8 cellular contexts compared by ENCODE assay signal in genomic region chr7:25857376-25858067, GRCh38.
DNase-seq lines count a peak whose midpoint lies in the region; ATAC-seq and TF ChIP-seq lines count a peak whose summit lies in the region.

No MANE protein-coding gene starts in this region.

- H3F3A ChIP-seq in SK-N-SH (replicated peaks; ENCODE audit: insufficient read depth), result peaks cover 24% of the 10 kb centered on the region

- TF ChIP-seq EP300 in SK-N-SH (IDR thresholded peaks at IDR 0.05; ENCODE audit: borderline replicate concordance in 1 of 2, low read depth in 1 of 2, low read length in 1 of 2), result no peak

- H3K4me3 ChIP-seq in SK-N-SH (ENCODE audit: low read depth in 2 of 2, low read length in 1 of 2) (peak overlapping the region; percentile 50 to 66), fibroblast of lung (replicated peaks in 1 of 4; ENCODE audit: control extremely low read depth in 1 of 4, insufficient read depth in 1 of 4, low read depth in 3 of 4, low read length in 4 of 4) (peak overlapping the region; percentile 34 to 75 (median 52)), spleen (peak overlapping the region in 7 of 8 donors; percentile 5 to 65 (median 27))

- H3K27ac ChIP-seq in SK-N-SH (ENCODE audit: low read depth in 2 of 2, low read length in 1 of 2) (peak overlapping the region in 1 of 2 experiments; percentile 58; a peak in 1 of 4 replicates), fibroblast of lung (ENCODE audit: insufficient read depth, low read length) (peak overlapping the region; percentile 90), spleen (peak overlapping the region in 3 of 8 donors; percentile 48 to 57 (median 52)), substantia nigra (ENCODE audit: low read depth, low read length, poor library complexity, severe bottlenecking) (no peak overlapping the region)

- H3K9ac ChIP-seq in SK-N-SH (no peak overlapping the region), fibroblast of lung (ENCODE audit: insufficient read depth, low read length) (peak overlapping the region; percentile 48)

- H3K27me3 ChIP-seq in SK-N-SH (ENCODE audit: insufficient read depth) (peaks cover 80% of the 10 kb centered on the region), fibroblast of lung (ENCODE audit: control insufficient read depth, insufficient read depth, low read length) (peaks cover 4% of the 10 kb centered on the region), spleen (replicated peaks in 1 of 7) (peaks cover 13 to 100% (median 100%) of the 10 kb centered on the region in 7 donors)

- no peaks in the 10 kb centered on the region for H3K9me2 ChIP-seq in SK-N-SH

- peaks cover 0 to 21% of the 10 kb centered on the region in 2 experiments; a peak in 2 of 4 replicates for H3K4me1 ChIP-seq in SK-N-SH (ENCODE audit: control insufficient read depth in 1 of 2, insufficient read depth in 2 of 2, low read depth in 1 of 2, low read length in 1 of 2)
- no peaks in the 10 kb centered on the region for H3K4me1 ChIP-seq in fibroblast of lung (ENCODE audit: control insufficient read depth, extremely low read depth, insufficient read depth, low read length)
- peaks cover 4 to 58% (median 25%) of the 10 kb centered on the region in 6 donors for H3K4me1 ChIP-seq in spleen

- CTCF ChIA-PET in SK-N-SH (lab: Yijun Ruan, JAX), result interaction anchor here (0.9 to 18.4 kb wide), 6 partner anchors 35 to 597 kb away, joined by 3 to 432 read pairs (median 16); no protein-coding TSS in a partner anchor

- H2AFZ ChIP-seq in SK-N-SH (ENCODE audit: low read depth), result peak overlapping the region; percentile 84; the same call in 1 of the 2 replicates
- peak overlapping the region; percentile 84 for H2AFZ ChIP-seq in fibroblast of lung (ENCODE audit: low read length)

- H4K20me1 ChIP-seq in SK-N-SH (ENCODE audit: insufficient read depth) (no peaks in the 10 kb centered on the region), fibroblast of lung (ENCODE audit: control insufficient read depth, extremely low read depth, insufficient read depth, low read length) (no peaks in the 10 kb centered on the region)

- TF ChIP-seq CTCF in SK-N-SH (IDR thresholded peaks at IDR 0.05), result no peak
- no peak for TF ChIP-seq CTCF in fibroblast of lung (conservative IDR thresholded peaks at IDR 0.05 in 1 of 2, IDR thresholded peaks at IDR 0.05 in 1 of 2; ENCODE audit: low read depth in 1 of 2, low read length in 2 of 2)
- no peak for TF ChIP-seq CTCF in spleen (IDR thresholded peaks at IDR 0.05 in 8 of 11, conservative IDR thresholded peaks at IDR 0.05 in 3 of 11)

- H3K4me2 ChIP-seq in SK-N-SH (peak overlapping the region; percentile 80), fibroblast of lung (ENCODE audit: extremely low read depth, insufficient read depth, low read length) (peak overlapping the region; percentile 94)

- H3K9me3 ChIP-seq in SK-N-SH (no peaks in the 10 kb centered on the region), fibroblast of lung (ENCODE audit: control insufficient read depth, insufficient read depth, low read depth, low read length) (no peaks in the 10 kb centered on the region), spleen (peaks cover 0 to 72% (median 3%) of the 10 kb centered on the region in 8 donors)

- H3K36me3 ChIP-seq in SK-N-SH (replicated peaks in 1 of 2; ENCODE audit: control insufficient read depth in 1 of 2, insufficient read depth in 2 of 2, low read length in 1 of 2), result no peaks in the 10 kb centered on the region
- H3K36me3 ChIP-seq in fibroblast of lung (ENCODE audit: control insufficient read depth, insufficient read depth, low read length), result no peaks in the 10 kb centered on the region
- no peaks in the 10 kb centered on the region for H3K36me3 ChIP-seq in spleen

- intact Hi-C loops in spleen (cut with DNase I; ENCODE audit: low total_unique reads), result loop anchor here (10.0 kb wide), 2 partner anchors 603 to 1327 kb away; partner anchors contain the start of gene HOXA11

- H3K79me2 ChIP-seq in SK-N-SH (ENCODE audit: insufficient read depth) (no peaks in the 10 kb centered on the region), fibroblast of lung (ENCODE audit: control insufficient read depth, insufficient read depth, low read length) (no peaks in the 10 kb centered on the region)

- DNase-seq in SK-N-SH, result peak; percentile 36
- peak; percentile 89 for DNase-seq in NCI-H748 (lab: John Stamatoyannopoulos, UW; ENCODE audit: unreplicated experiment)
- peak in 1 of 2 donors; percentile 80 for DNase-seq in fibroblast of lung (ENCODE audit: low read depth in 2 of 2)
- no peak for DNase-seq in spleen
- no peak for DNase-seq in stimulated activated CD4-positive, alpha-beta T cell treated with anti-CD3 and anti-CD28 coated beads, Interleukin-4, amount 100 ng/mL, for 1 hour
- DNase-seq in substantia nigra (lab: John Stamatoyannopoulos, UW), result no peak

- no peak for ATAC-seq in SK-N-SH treated with all-trans-retinoic acid at 6 μM for 48 hours
- no peak for ATAC-seq in GM18511 (IDR thresholded peaks at IDR 0.05; ENCODE audit: unreplicated experiment)

- no peak for TF ChIP-seq RAD21 in SK-N-SH (IDR thresholded peaks at IDR 0.05; ENCODE audit: low read length)

- no peak for TF ChIP-seq POLR2A in spleen (IDR thresholded peaks at IDR 0.05)

- POLR2A ChIA-PET in SK-N-SH (lab: Yijun Ruan, JAX), result no interaction called here

- WGBS in SK-N-SH (ENCODE audit: low lambda C conversion rate), result 20% methylated on average over 21 of the region's 21 CpGs
- WGBS in spleen, 5 donors, result 8 to 13% (median 12%) methylated on average over 21 of the region's 21 CpGs

TF ChIP-seq in SK-N-SH, 30 proteins besides CTCF, POLR2A, EP300 and RAD21:
- TF ChIP-seq RXRA (IDR thresholded peaks at IDR 0.05; ENCODE audit: borderline replicate concordance, low read depth) (no peak), RCOR1 (IDR thresholded peaks at IDR 0.05; ENCODE audit: low read length) (no peak), NFIC (IDR thresholded peaks at IDR 0.05; ENCODE audit: borderline replicate concordance) (no peak)

TF ChIP-seq in SK-N-SH treated with all-trans-retinoic acid at 6 μM for 48 hours, 23 proteins besides CTCF, POLR2A, EP300 and RAD21:
- TF ChIP-seq ZNF70 (CRISPR knock-in tag; IDR thresholded peaks at IDR 0.05), result no peak
- no peak for TF ChIP-seq CSDC2 (CRISPR knock-in tag; IDR thresholded peaks at IDR 0.05)
- TF ChIP-seq ZFP30 (CRISPR knock-in tag; IDR thresholded peaks at IDR 0.05), result no peak
- TF ChIP-seq ZNF8 (CRISPR knock-in tag; IDR thresholded peaks at IDR 0.05), result no peak
- no peak for TF ChIP-seq CREB5 (CRISPR knock-in tag; IDR thresholded peaks at IDR 0.05; ENCODE audit: low read depth)
- TF ChIP-seq ZC3H10 (CRISPR knock-in tag; IDR thresholded peaks at IDR 0.05), result no peak
- TF ChIP-seq ARNTL (CRISPR knock-in tag; IDR thresholded peaks at IDR 0.05; ENCODE audit: borderline replicate concordance, low read depth), result no peak
- no peak for TF ChIP-seq PATZ1 (CRISPR knock-in tag; IDR thresholded peaks at IDR 0.05; ENCODE audit: borderline replicate concordance)
- TF ChIP-seq OSR1 (CRISPR knock-in tag; IDR thresholded peaks at IDR 0.05), result no peak
- TF ChIP-seq ISL1 (CRISPR knock-in tag; IDR thresholded peaks at IDR 0.05), result no peak
- no peak for TF ChIP-seq SNAI2 (CRISPR knock-in tag; IDR thresholded peaks at IDR 0.05)
- TF ChIP-seq BACH2 (CRISPR knock-in tag; IDR thresholded peaks at IDR 0.05; ENCODE audit: borderline replicate concordance), result no peak
- TF ChIP-seq CSRNP3 (CRISPR knock-in tag; IDR thresholded peaks at IDR 0.05), result no peak
TF ChIP-seq in SK-N-SH treated with all-trans-retinoic acid at 6 μM for 48 hours: peak in this region for 0.

Comparison
In these comparisons a context has a peak if more than half of its experiments do, and no peak if none do; other contexts are left out.
1. DNase-seq: peak in SK-N-SH (single experiment) and NCI-H748 (single experiment); none in spleen (single experiment), stimulated activated CD4-positive, alpha-beta T cell treated with anti-CD3 and anti-CD28 coated beads, Interleukin-4, amount 100 ng/mL, for 1 hour (single experiment) and substantia nigra (0 of 49).
2. Peak in every context shown above with its lines, with median percentiles within 50 percentile points of each other: H3K4me3 ChIP-seq.